Comparison of ENCODE assay signal across 11 cellular contexts in genomic region chr1:117828206-117828605, GRCh38.
DNase-seq lines count a peak whose midpoint lies in the region; TF ChIP-seq lines count a peak whose summit lies in the region.
"Had no signal": no experiment of that assay in that cellular context is flagged by ENCODE, and none has a peak within 500 bp of the region (broad histone marks: within the 10 kb centered on the region; RNA-seq: fewer than 3 reads in every experiment).

No MANE protein-coding gene starts in this region.

- POLR2A ChIA-PET in GM10248 (lab: Yijun Ruan, JAX), result no interaction called here

- H3K36me3 ChIP-seq in ascending aorta (no peaks in the 10 kb centered on the region), cardiac muscle cell (no peaks in the 10 kb centered on the region)
- H3K36me3 ChIP-seq: gastrocnemius medialis, right lobe of liver had no signal

- peak overlapping the region; percentile 59 to 74 for H3K27ac ChIP-seq in ascending aorta
- no peak overlapping the region for H3K27ac ChIP-seq in cardiac muscle cell
- H3K27ac ChIP-seq: gastrocnemius medialis, right lobe of liver had no signal

- no peak for TF ChIP-seq CTCF in AG10803 (conservative IDR thresholded peaks at IDR 0.05; ENCODE audit: low read length)
- peak in 1 of 3 experiments; percentile 24 for TF ChIP-seq CTCF in ascending aorta (IDR thresholded peaks at IDR 0.05)
- TF ChIP-seq CTCF in cardiac muscle cell (IDR thresholded peaks at IDR 0.05; ENCODE audit: low read depth, low read length), result no peak
- TF ChIP-seq CTCF in GM10248 (IDR thresholded peaks at IDR 0.05; ENCODE audit: control extremely low read depth, extremely low read depth, low read depth, missing control alignments), result no peak

- DNase-seq in AG10803 (ENCODE audit: low read depth) (peak; percentile 87), ascending aorta (ENCODE audit: low spot score in 2 of 2) (peak; percentile 70 to 93), cardiac muscle cell (ENCODE audit: low read depth in 1 of 2, low spot score in 1 of 2) (peak; percentile 20 to 63), posterior vena cava (ENCODE audit: low spot score) (peak; percentile 97), GOT3 (lab: John Stamatoyannopoulos, UW) (no peak), GM10248 (ENCODE audit: extremely low spot score) (no peak), cerebellar nuclear complex (lab: John Stamatoyannopoulos, UW) (no peak)
- DNase-seq in activated T-cell treated with anti-CD3 and anti-CD28 coated beads, Interleukin-2, amount 50 U/mL, for 1 hour, result no peak
- DNase-seq: caudate nucleus, gastrocnemius medialis had no signal

- intact Hi-C loops in ascending aorta (cut with DNase I) (loop anchor here (5.0 kb wide), 2 partner anchors 39 to 221 kb away; partner anchors contain the start of gene TENT5C), posterior vena cava (cut with DNase I) (no loop called here)

- CTCF ChIA-PET in GM10248 (lab: Yijun Ruan, JAX), result no interaction called here

- H3K4me3 ChIP-seq in AG10803 (ENCODE audit: low read length), result no peak overlapping the region
- H3K4me3 ChIP-seq in ascending aorta, result peak overlapping the region in 1 of 2 donors; percentile 3
- H3K4me3 ChIP-seq in cardiac muscle cell, result no peak overlapping the region
- H3K4me3 ChIP-seq: gastrocnemius medialis, right lobe of liver had no signal

- H3K4me1 ChIP-seq in ascending aorta (peaks cover 18 to 31% of the 10 kb centered on the region in 2 donors), cardiac muscle cell (ENCODE audit: low read depth) (no peaks in the 10 kb centered on the region)

- H3K27me3 ChIP-seq in ascending aorta, result no peaks in the 10 kb centered on the region
- no peaks in the 10 kb centered on the region for H3K27me3 ChIP-seq in cardiac muscle cell
- H3K27me3 ChIP-seq: gastrocnemius medialis, right lobe of liver had no signal

- peaks cover 0 to 7% of the 10 kb centered on the region in 2 donors for H3K9me3 ChIP-seq in ascending aorta
- H3K9me3 ChIP-seq in cardiac muscle cell (ENCODE audit: low read depth), result no peaks in the 10 kb centered on the region
- H3K9me3 ChIP-seq: gastrocnemius medialis, right lobe of liver had no signal

Comparison
In these comparisons a context has a peak if more than half of its experiments do, and no peak if none do; other contexts are left out.
1. DNase-seq: peak in AG10803 (single experiment), ascending aorta (2 of 2), cardiac muscle cell (2 of 2) and posterior vena cava (single experiment); none in activated T-cell treated with anti-CD3 and anti-CD28 coated beads, Interleukin-2, amount 50 U/mL, for 1 hour (single experiment), GOT3 (single experiment), GM10248 (single experiment) and cerebellar nuclear complex (0 of 2).